ENCODE assay signal across 1 cellular context in the genomic region with DNA sequence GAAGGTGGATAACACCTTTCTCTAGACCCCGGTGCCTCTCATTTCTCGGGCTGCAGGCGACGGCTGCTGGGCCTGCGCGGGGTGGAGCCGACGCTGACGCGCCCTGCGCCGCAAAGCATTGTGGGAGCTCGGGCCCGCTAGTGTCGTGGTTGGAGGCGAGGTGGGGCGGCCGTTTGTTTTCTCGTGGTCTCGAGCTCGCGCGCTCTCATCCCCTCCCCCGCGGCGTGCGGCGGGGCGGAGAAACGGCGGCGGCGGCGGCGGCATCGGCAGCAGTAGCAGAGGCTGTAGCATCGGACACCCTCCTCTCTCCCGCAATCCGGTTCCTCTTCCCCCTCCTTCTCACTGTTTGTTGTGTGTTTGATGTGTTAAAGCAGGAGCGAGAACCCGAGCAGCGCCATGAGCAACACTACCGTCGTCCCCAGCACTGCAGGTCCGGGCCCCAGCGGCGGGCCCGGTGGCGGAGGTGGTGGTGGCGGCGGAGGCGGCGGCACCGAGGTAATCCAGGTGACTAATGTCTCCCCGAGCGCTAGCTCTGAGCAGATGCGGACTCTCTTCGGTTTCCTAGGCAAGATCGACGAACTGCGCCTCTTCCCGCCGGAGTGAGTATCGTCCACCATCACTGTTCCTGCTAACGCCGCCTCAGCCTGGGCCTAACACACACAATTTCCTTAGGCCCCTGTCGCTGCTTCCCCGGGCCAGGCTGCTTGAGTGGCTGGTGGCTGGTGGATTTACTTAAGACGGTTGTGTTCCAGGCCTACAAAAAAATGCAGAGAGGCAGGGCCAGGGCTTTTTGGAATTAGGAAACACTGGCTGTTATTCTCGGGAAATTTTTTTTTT.
A peak's percentile ranks its signal among the peaks of the same experiment; 100 is the strongest.
TF ChIP-seq lines count a peak whose summit lies in the region.

A gene with protein sequence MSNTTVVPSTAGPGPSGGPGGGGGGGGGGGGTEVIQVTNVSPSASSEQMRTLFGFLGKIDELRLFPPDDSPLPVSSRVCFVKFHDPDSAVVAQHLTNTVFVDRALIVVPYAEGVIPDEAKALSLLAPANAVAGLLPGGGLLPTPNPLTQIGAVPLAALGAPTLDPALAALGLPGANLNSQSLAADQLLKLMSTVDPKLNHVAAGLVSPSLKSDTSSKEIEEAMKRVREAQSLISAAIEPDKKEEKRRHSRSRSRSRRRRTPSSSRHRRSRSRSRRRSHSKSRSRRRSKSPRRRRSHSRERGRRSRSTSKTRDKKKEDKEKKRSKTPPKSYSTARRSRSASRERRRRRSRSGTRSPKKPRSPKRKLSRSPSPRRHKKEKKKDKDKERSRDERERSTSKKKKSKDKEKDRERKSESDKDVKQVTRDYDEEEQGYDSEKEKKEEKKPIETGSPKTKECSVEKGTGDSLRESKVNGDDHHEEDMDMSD (plus strand): TSS at position 140 of the 837 bp plus-strand sequence. CDS start 257 bp downstream, at position 397.

TF ChIP-seq in HEK293, 187 proteins besides CTCF, POLR2A, EP300 and RAD21 (continued from another document):
- TF ChIP-seq ZBTB6 (tag by site-specific recombination; IDR thresholded peaks at IDR 0.05) (no peak), ZNF266 (tag by site-specific recombination; IDR thresholded peaks at IDR 0.05; ENCODE audit: low read depth) (no peak), WT1 (tag by site-specific recombination; IDR thresholded peaks at IDR 0.05) (no peak), SALL2 (tag by site-specific recombination; IDR thresholded peaks at IDR 0.05; ENCODE audit: borderline replicate concordance) (no peak), ZNF37A (tag by site-specific recombination; IDR thresholded peaks at IDR 0.05) (no peak), KLF9 (tag by site-specific recombination; IDR thresholded peaks at IDR 0.05; ENCODE audit: low read depth) (peak; percentile 42; the same call in 1 of the 2 replicates), ZNF777 (tag by site-specific recombination; IDR thresholded peaks at IDR 0.05; ENCODE audit: borderline replicate concordance) (no peak), ZNF362 (tag by site-specific recombination; IDR thresholded peaks at IDR 0.05) (no peak), ZNF211 (tag by site-specific recombination; IDR thresholded peaks at IDR 0.05; ENCODE audit: low read depth) (no peak), ZNF549 (tag by site-specific recombination; IDR thresholded peaks at IDR 0.05) (no peak), ZNF76 (tag by site-specific recombination; IDR thresholded peaks at IDR 0.05; ENCODE audit: borderline replicate concordance, low read depth) (peak; percentile 95), ZBTB20 (tag by site-specific recombination; IDR thresholded peaks at IDR 0.05) (peak; percentile 62; the same call in 1 of the 2 replicates), ZNF292 (tag by site-specific recombination; IDR thresholded peaks at IDR 0.05; ENCODE audit: borderline replicate concordance, low read depth) (no peak), ZSCAN16 (tag by site-specific recombination; IDR thresholded peaks at IDR 0.05) (no peak), AEBP2 (tag by site-specific recombination; IDR thresholded peaks at IDR 0.05; ENCODE audit: borderline replicate concordance) (no peak), ZNF561 (tag by site-specific recombination; IDR thresholded peaks at IDR 0.05; ENCODE audit: borderline replicate concordance) (no peak), KLF8 (tag by site-specific recombination; IDR thresholded peaks at IDR 0.05) (peak; percentile 63; the same call in 1 of the 2 replicates)
- TF ChIP-seq, protein P1, sequence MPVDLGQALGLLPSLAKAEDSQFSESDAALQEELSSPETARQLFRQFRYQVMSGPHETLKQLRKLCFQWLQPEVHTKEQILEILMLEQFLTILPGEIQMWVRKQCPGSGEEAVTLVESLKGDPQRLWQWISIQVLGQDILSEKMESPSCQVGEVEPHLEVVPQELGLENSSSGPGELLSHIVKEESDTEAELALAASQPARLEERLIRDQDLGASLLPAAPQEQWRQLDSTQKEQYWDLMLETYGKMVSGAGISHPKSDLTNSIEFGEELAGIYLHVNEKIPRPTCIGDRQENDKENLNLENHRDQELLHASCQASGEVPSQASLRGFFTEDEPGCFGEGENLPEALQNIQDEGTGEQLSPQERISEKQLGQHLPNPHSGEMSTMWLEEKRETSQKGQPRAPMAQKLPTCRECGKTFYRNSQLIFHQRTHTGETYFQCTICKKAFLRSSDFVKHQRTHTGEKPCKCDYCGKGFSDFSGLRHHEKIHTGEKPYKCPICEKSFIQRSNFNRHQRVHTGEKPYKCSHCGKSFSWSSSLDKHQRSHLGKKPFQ (tag by site-specific recombination; IDR thresholded peaks at IDR 0.05) = no peak
- TF ChIP-seq, protein P2, sequence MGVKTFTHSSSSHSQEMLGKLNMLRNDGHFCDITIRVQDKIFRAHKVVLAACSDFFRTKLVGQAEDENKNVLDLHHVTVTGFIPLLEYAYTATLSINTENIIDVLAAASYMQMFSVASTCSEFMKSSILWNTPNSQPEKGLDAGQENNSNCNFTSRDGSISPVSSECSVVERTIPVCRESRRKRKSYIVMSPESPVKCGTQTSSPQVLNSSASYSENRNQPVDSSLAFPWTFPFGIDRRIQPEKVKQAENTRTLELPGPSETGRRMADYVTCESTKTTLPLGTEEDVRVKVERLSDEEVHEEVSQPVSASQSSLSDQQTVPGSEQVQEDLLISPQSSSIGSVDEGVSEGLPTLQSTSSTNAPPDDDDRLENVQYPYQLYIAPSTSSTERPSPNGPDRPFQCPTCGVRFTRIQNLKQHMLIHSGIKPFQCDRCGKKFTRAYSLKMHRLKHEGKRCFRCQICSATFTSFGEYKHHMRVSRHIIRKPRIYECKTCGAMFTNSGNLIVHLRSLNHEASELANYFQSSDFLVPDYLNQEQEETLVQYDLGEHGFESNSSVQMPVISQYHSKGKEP (tag by site-specific recombination; IDR thresholded peaks at IDR 0.05) = no peak
- TF ChIP-seq, protein P3, sequence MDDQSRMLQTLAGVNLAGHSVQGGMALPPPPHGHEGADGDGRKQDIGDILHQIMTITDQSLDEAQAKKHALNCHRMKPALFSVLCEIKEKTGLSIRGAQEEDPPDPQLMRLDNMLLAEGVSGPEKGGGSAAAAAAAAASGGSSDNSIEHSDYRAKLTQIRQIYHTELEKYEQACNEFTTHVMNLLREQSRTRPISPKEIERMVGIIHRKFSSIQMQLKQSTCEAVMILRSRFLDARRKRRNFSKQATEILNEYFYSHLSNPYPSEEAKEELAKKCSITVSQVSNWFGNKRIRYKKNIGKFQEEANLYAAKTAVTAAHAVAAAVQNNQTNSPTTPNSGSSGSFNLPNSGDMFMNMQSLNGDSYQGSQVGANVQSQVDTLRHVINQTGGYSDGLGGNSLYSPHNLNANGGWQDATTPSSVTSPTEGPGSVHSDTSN (CRISPR knock-in tag; IDR thresholded peaks at IDR 0.05) = peak; percentile 74; the same call in 1 of the 2 replicates
